21 cellular contexts compared by ENCODE assay signal in the genomic region with DNA sequence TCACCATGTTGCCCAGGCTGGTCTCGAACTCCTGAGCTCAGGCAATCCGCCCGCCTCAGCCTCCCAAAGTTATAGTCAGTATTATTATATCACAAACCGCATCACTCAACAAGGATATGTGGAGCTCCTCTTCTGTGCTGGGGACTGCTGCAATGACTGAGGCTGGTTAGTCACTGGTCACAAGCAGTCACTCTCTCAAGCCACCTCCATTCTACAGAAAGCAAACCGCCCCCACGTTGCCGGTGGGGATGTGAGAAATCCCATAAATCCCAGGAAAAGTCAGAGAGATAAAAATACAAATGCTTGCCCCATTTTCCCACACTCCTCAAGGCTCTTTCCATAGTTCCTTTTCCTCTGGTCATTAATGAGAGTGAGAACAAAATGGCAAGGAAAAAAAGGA.
A peak's percentile ranks its signal among the peaks of the same experiment; 100 is the strongest.
DNase-seq lines count a peak whose midpoint lies in the region; ATAC-seq, FAIRE-seq and TF ChIP-seq lines count a peak whose summit lies in the region.
"Had no signal": no experiment of that assay in that cellular context is flagged by ENCODE, and none has a peak within 500 bp of the region (broad histone marks: within the 10 kb centered on the region; RNA-seq: fewer than 3 reads in every experiment).

No MANE protein-coding gene starts in this region.

- no peak overlapping the region for H3K9ac ChIP-seq in K562 (ENCODE audit: insufficient read depth in 1 of 2, low read depth in 2 of 2, low read length in 2 of 2)

- H3K27me3 ChIP-seq in K562 (ENCODE audit: control insufficient read depth in 2 of 2, insufficient read depth in 2 of 2, low read length in 2 of 2) = peaks cover 10 to 18% of the 10 kb centered on the region in 2 experiments
- H3K27me3 ChIP-seq in osteoblast (ENCODE audit: insufficient read depth, low read length) = no peaks in the 10 kb centered on the region

- FAIRE-seq in K562 (lab: Jason Lieb, UNC) (no peak), GM12892 (lab: Jason Lieb, UNC) (no peak)
- FAIRE-seq: D721Med, GM12878, H1 had no signal

- peaks cover 0 to under 1% (median 0%) of the 10 kb centered on the region in 3 donors for H3K27me3 Mint-ChIP-seq in CD14-positive monocyte (ENCODE audit: low read depth in 3 of 3)

- H4K20me1 ChIP-seq in K562 (replicated peaks; ENCODE audit: control insufficient read depth, insufficient read depth, low read length) = no peaks in the 10 kb centered on the region
- H4K20me1 ChIP-seq in osteoblast (ENCODE audit: insufficient read depth, low read length) = no peaks in the 10 kb centered on the region

- TF ChIP-seq POLR2A in K562 (conservative IDR thresholded peaks at IDR 0.05) = no peak
- no peak for TF ChIP-seq POLR2A in GM12892 (IDR thresholded peaks at IDR 0.05; ENCODE audit: low read depth, low read length)

- POLR2A ChIA-PET in K562 (lab: Yijun Ruan, JAX) = no interaction called here

- H2AFZ ChIP-seq in K562 (ENCODE audit: low read depth, low read length) (peak overlapping the region; percentile 35; the same call in 1 of the 2 replicates), osteoblast (ENCODE audit: low read length) (peak overlapping the region; percentile 0)

- in situ Hi-C loops in K562 (cut with MboI) = no loop called here

- WGBS in K562 (ENCODE audit: insufficient coverage, low coverage, missing lambda C conversion rate) = 23% methylated on average over 7 of the region's 7 CpGs

- H3K27ac ChIP-seq in K562 (ENCODE audit: extremely low read depth, low read depth, low read length) (no peak overlapping the region), osteoblast (ENCODE audit: low read depth, low read length) (no peak overlapping the region)
- H3K27ac ChIP-seq: RWPE1 had no signal

- TF ChIP-seq RAD21 in K562 (CRISPR knock-in tag; conservative IDR thresholded peaks at IDR 0.05 in 1 of 2, IDR thresholded peaks at IDR 0.05 in 1 of 2) = no peak

- H3K9me3 Mint-ChIP-seq in CD14-positive monocyte = peaks cover 0 to 3% (median 0%) of the 10 kb centered on the region in 7 donors
- H3K9me3 Mint-ChIP-seq: CD8-positive, alpha-beta memory T cell; IgD-negative memory B cell had no signal

- TF ChIP-seq CTCF in CD14-positive monocyte (IDR thresholded peaks at IDR 0.05) = no peak
- TF ChIP-seq CTCF in K562 (IDR thresholded peaks at IDR 0.05 in 2 of 3, conservative IDR thresholded peaks at IDR 0.05 in 1 of 3; ENCODE audit: insufficient read depth in 2 of 3, low read depth in 1 of 3, low read length in 3 of 3) = no peak
- TF ChIP-seq CTCF in osteoblast (IDR thresholded peaks at IDR 0.05; ENCODE audit: extremely low read depth, low read depth, low read length) = no peak

- H3K9me3 ChIP-seq in K562 (replicated peaks; ENCODE audit: control insufficient read depth, insufficient read depth, low read depth, low read length) (no peaks in the 10 kb centered on the region), osteoblast (ENCODE audit: low read depth, low read length) (no peaks in the 10 kb centered on the region)

- DNase-seq in CD14-positive monocyte (ENCODE audit: low spot score) (no peak), K562 (ENCODE audit: extremely low read depth in 1 of 4, low spot score in 3 of 4) (peak in 1 of 4 experiments; percentile 36), foreskin melanocyte (peak; percentile 15), osteoblast (ENCODE audit: insufficient read length, low spot score, missing footprints) (no peak), DMS53 (lab: John Stamatoyannopoulos, UW) (no peak), GM12892 (ENCODE audit: insufficient read length) (no peak)
- DNase-seq in activated T-cell treated with anti-CD3 and anti-CD28 coated beads, Interleukin-2, amount 50 U/mL, for 1 hour = no peak
- DNase-seq: CD8-positive, alpha-beta memory T cell; DND-41; GDM1; NCI-H1417 treated with DMSO at 0.1 percent for 48 hours; NCI-H1930; NCI-H446 treated with DMSO at 0.1 percent for 48 hours; NCI-H774; SW 1271 had no signal

- H3K4me3 ChIP-seq in K562 (no peak overlapping the region), osteoblast (ENCODE audit: insufficient read depth, low read length) (no peak overlapping the region)
- H3K4me3 ChIP-seq: GM12878 had no signal

- H3K36me3 ChIP-seq in K562 (ENCODE audit: control insufficient read depth, insufficient read depth, low read length) (no peaks in the 10 kb centered on the region), osteoblast (ENCODE audit: insufficient read depth, low read length) (no peaks in the 10 kb centered on the region)

- ATAC-seq in K562 (no peak), HG03045 (IDR thresholded peaks at IDR 0.05; ENCODE audit: unreplicated experiment) (no peak)
- ATAC-seq: GM12878 had no signal

- H3K4me2 ChIP-seq in K562 (ENCODE audit: insufficient read depth, low read length) (0 out of 2 replicates have a peak overlapping the region, but pooled peaks have one; percentile 0), osteoblast (ENCODE audit: insufficient read depth, low read length) (no peak overlapping the region)

- H3K4me1 Mint-ChIP-seq in CD14-positive monocyte = peaks cover 58% of the 10 kb centered on the region

- intact Hi-C loops in CD14-positive monocyte (cut with micrococcal nuclease) (loop anchor here in 1 of 2 donors (10.0 kb wide), 1 partner anchor 551 kb away; no protein-coding TSS in a partner anchor), K562 (cut with micrococcal nuclease) (no loop called here)

- H3K9me1 ChIP-seq in K562 (ENCODE audit: control insufficient read depth, insufficient read depth, low read length) = no peaks in the 10 kb centered on the region

- CTCF ChIA-PET in K562 (lab: Yijun Ruan, JAX; ENCODE audit: low intra/inter-chr PET ratio) = no interaction called here

- no peak overlapping the region for H3K4me3 Mint-ChIP-seq in CD14-positive monocyte

- peaks cover 0 to 4% of the 10 kb centered on the region in 2 donors for H3K36me3 Mint-ChIP-seq in CD14-positive monocyte
- H3K36me3 Mint-ChIP-seq: IgD-negative memory B cell had no signal

- no peak for TF ChIP-seq EP300 in K562 (IDR thresholded peaks at IDR 0.05; ENCODE audit: low read length)

- peak overlapping the region; percentile 43 to 89 (median 73) for H3K27ac Mint-ChIP-seq in CD14-positive monocyte
- H3K27ac Mint-ChIP-seq: IgD-negative memory B cell had no signal

- H3K79me2 ChIP-seq in K562 (ENCODE audit: control insufficient read depth, insufficient read depth, low read length) (no peaks in the 10 kb centered on the region), osteoblast (ENCODE audit: insufficient read depth, low read length) (no peaks in the 10 kb centered on the region)

- no TSS peak for BruUV-seq in K562 (replicated peaks; lab: Mats Ljungman, UMichigan)

- peaks cover 11 to 12% of the 10 kb centered on the region in 2 experiments for H3K4me1 ChIP-seq in K562 (replicated peaks in 1 of 2; ENCODE audit: control insufficient read depth in 2 of 2, insufficient read depth in 2 of 2, low read length in 2 of 2)
- H3K4me1 ChIP-seq in osteoblast (ENCODE audit: insufficient read depth, low read length) = peaks cover 6% of the 10 kb centered on the region

TF ChIP-seq in K562, 482 proteins besides CTCF, POLR2A, EP300 and RAD21 (continues in another document):
- TF ChIP-seq POU5F1 (IDR thresholded peaks at IDR 0.05; ENCODE audit: borderline replicate concordance, low read depth, low read length, partially characterized antibody) (no peak), ZNF232 (CRISPR knock-in tag; IDR thresholded peaks at IDR 0.05) (no peak), FOXK2 (conservative IDR thresholded peaks at IDR 0.05 in 1 of 2, IDR thresholded peaks at IDR 0.05 in 1 of 2; ENCODE audit: low read depth in 2 of 2) (no peak), ZFP1 (CRISPR knock-in tag; IDR thresholded peaks at IDR 0.05) (no peak), GABPB1 (CRISPR knock-in tag; IDR thresholded peaks at IDR 0.05) (no peak), ZNF707 (CRISPR knock-in tag; conservative IDR thresholded peaks at IDR 0.05) (no peak), TFAM (CRISPR knock-in tag; conservative IDR thresholded peaks at IDR 0.05) (no peak), PTRF (tag; IDR thresholded peaks at IDR 0.05) (no peak), TAF1 (IDR thresholded peaks at IDR 0.05; ENCODE audit: control insufficient read depth, extremely low read depth, insufficient read depth, low read length, severe bottlenecking) (no peak), SOX6 (IDR thresholded peaks at IDR 0.05) (no peak), JUND (IDR thresholded peaks at IDR 0.05; ENCODE audit: borderline replicate concordance, low read depth, low read length) (no peak), JUND (tag; IDR thresholded peaks at IDR 0.05; ENCODE audit: borderline replicate concordance, low read depth, low read length) (no peak), MCM2 (IDR thresholded peaks at IDR 0.05; ENCODE audit: low read depth) (no peak), NEUROD1 (IDR thresholded peaks at IDR 0.05; ENCODE audit: borderline replicate concordance, low read depth, low read length, partially characterized antibody) (no peak), CREM (IDR thresholded peaks at IDR 0.05; ENCODE audit: low read depth) (no peak), EWSR1 (IDR thresholded peaks at IDR 0.05; ENCODE audit: borderline replicate concordance, low read depth, partially characterized antibody) (no peak), ZNF75A (CRISPR knock-in tag; IDR thresholded peaks at IDR 0.05) (0 out of 2 replicates have a peak, but pooled peaks have one; percentile 7), ZFP36 (IDR thresholded peaks at IDR 0.05; ENCODE audit: low read depth, low read length, partially characterized antibody) (no peak), MEIS2 (IDR thresholded peaks at IDR 0.05; ENCODE audit: partially characterized antibody) (peak; percentile 30), SIN3A (IDR thresholded peaks at IDR 0.05; ENCODE audit: borderline replicate concordance in 2 of 2, control insufficient read depth in 1 of 2, low read depth in 2 of 2, low read length in 2 of 2) (no peak), THRAP3 (IDR thresholded peaks at IDR 0.05; ENCODE audit: borderline replicate concordance) (no peak), FOSL1 (tag; conservative IDR thresholded peaks at IDR 0.05) (peak; percentile 35; the same call in 1 of the 2 replicates), TSC22D4 (tag; IDR thresholded peaks at IDR 0.05) (no peak), ZNF224 (CRISPR knock-in tag; IDR thresholded peaks at IDR 0.05) (no peak), EGR1 (conservative IDR thresholded peaks at IDR 0.05) (peak; percentile 63)
- TF ChIP-seq, protein P1, sequence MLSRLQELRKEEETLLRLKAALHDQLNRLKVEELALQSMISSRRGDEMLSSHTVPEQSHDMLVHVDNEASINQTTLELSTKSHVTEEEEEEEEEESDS (CRISPR knock-in tag; IDR thresholded peaks at IDR 0.05) = no peak
- TF ChIP-seq, protein P2, sequence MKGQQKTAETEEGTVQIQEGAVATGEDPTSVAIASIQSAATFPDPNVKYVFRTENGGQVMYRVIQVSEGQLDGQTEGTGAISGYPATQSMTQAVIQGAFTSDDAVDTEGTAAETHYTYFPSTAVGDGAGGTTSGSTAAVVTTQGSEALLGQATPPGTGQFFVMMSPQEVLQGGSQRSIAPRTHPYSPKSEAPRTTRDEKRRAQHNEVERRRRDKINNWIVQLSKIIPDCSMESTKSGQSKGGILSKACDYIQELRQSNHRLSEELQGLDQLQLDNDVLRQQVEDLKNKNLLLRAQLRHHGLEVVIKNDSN (CRISPR knock-in tag; IDR thresholded peaks at IDR 0.05) = no peak
